ENCODE assay signal across 8 cellular contexts in genomic region chr11:67791598-67792170, GRCh38.
DNase-seq lines count a peak whose midpoint lies in the region; ATAC-seq and TF ChIP-seq lines count a peak whose summit lies in the region.
"Not testable (repeated sequence)": the region's sequence is repeated elsewhere in the genome, so short reads cannot be mapped to it uniquely, and the experiment has no call there.

No MANE protein-coding gene starts in this region.

- POLR2A ChIA-PET in Panc1 (lab: Charles Lee); MCF 10A (lab: Yijun Ruan, JAX): not testable (repeated sequence)

- H3K4me3 ChIP-seq in GM23338, neural progenitor cell: not testable (repeated sequence)
- H3K4me3 ChIP-seq in Panc1 (ENCODE audit: low read depth in 2 of 2, low read length in 2 of 2), result peak overlapping the region in 1 of 2 experiments; percentile 16; a peak in 2 of 4 replicates

- TF ChIP-seq CTCF in GM23338 (conservative IDR thresholded peaks at IDR 0.05; ENCODE audit: low read depth in 2 of 2); Panc1 (IDR thresholded peaks at IDR 0.05); MCF 10A (IDR thresholded peaks at IDR 0.05; ENCODE audit: unreplicated experiment); foreskin keratinocyte (conservative IDR thresholded peaks at IDR 0.05); neural progenitor cell (IDR thresholded peaks at IDR 0.05); type B pancreatic cell (conservative IDR thresholded peaks at IDR 0.05): not testable (repeated sequence)

- H3K27ac ChIP-seq in GM23338 (ENCODE audit: low read depth); Panc1 (ENCODE audit: low read length); foreskin keratinocyte; neural progenitor cell: not testable (repeated sequence)

- H3K36me3 ChIP-seq in GM23338 (ENCODE audit: insufficient read depth); Panc1 (ENCODE audit: control insufficient read depth, insufficient read depth, low read length); neural progenitor cell: not testable (repeated sequence)

- peak overlapping the region; percentile 36; the same call in 2 of the 3 replicates for H3K4me3 Mint-ChIP-seq in GM23338
- not testable (repeated sequence) for H3K4me3 Mint-ChIP-seq in MCF 10A (ENCODE audit: unreplicated experiment)
- peak overlapping the region; percentile 52 for H3K4me3 Mint-ChIP-seq in neural progenitor cell
- H3K4me3 Mint-ChIP-seq in type B pancreatic cell, result peak overlapping the region; percentile 32

- not testable (repeated sequence) for H3K4me1 ChIP-seq in GM23338 (ENCODE audit: insufficient read depth); Panc1 (ENCODE audit: control insufficient read depth, insufficient read depth, low read length); foreskin keratinocyte; neural progenitor cell

- not testable (repeated sequence) for H3K79me2 ChIP-seq in GM23338 (replicated peaks; ENCODE audit: insufficient read depth); neural progenitor cell (ENCODE audit: low read depth)

- H4K20me1 ChIP-seq in GM23338 (replicated peaks; ENCODE audit: insufficient read depth); neural progenitor cell (ENCODE audit: low read depth): not testable (repeated sequence)

- H3K27ac Mint-ChIP-seq in GM23338, result peak overlapping the region; percentile 31; the same call in 1 of the 2 replicates
- H3K27ac Mint-ChIP-seq in MCF 10A (ENCODE audit: low read depth, unreplicated experiment); neural progenitor cell; type B pancreatic cell: not testable (repeated sequence)

- peaks cover 14% of the 10 kb centered on the region for H3K4me1 Mint-ChIP-seq in GM23338
- not testable (repeated sequence) for H3K4me1 Mint-ChIP-seq in MCF 10A (ENCODE audit: insufficient read depth, unreplicated experiment); neural progenitor cell
- H3K4me1 Mint-ChIP-seq in type B pancreatic cell (ENCODE audit: unreplicated experiment), result peaks cover 12% of the 10 kb centered on the region

- peak; percentile 39; the same call in 2 of the 3 replicates for ATAC-seq in GM23338
- peak; percentile 65; the same call in 1 of the 2 replicates for ATAC-seq in Panc1
- peak; percentile 38 for ATAC-seq in foreskin keratinocyte

- H3K9me2 ChIP-seq in GM23338 (ENCODE audit: insufficient read depth), result not testable (repeated sequence)

- intact Hi-C loops in Panc1 (cut with micrococcal nuclease; ENCODE audit: unreplicated experiment), result not testable (repeated sequence)
- intact Hi-C loops in MCF 10A (cut with micrococcal nuclease), result loop anchor here (2.0 kb wide), 1 partner anchor 163 kb away; the partner anchor contains the start of gene NUDT8

- not testable (repeated sequence) for H3K27me3 Mint-ChIP-seq in GM23338 (ENCODE audit: insufficient read depth, low read depth, poor library complexity); MCF 10A (ENCODE audit: insufficient read depth, unreplicated experiment); neural progenitor cell (ENCODE audit: insufficient read depth, low read depth); type B pancreatic cell

- in situ Hi-C loops in Panc1 (cut with HindIII; ENCODE audit: low pct_unique_long_range_greater_than_20kb, low sequenced_read_pairs), result not testable (repeated sequence)

- H3K27me3 ChIP-seq in GM23338 (ENCODE audit: insufficient read depth); Panc1 (ENCODE audit: control insufficient read depth, insufficient read depth, low read length); foreskin keratinocyte; neural progenitor cell: not testable (repeated sequence)

- peak overlapping the region; percentile 64; the same call in 1 of the 2 replicates for H3K4me2 ChIP-seq in GM23338
- H3K4me2 ChIP-seq in neural progenitor cell, result not testable (repeated sequence)

- H3F3A ChIP-seq in GM23338 (replicated peaks; ENCODE audit: low read depth); neural progenitor cell (ENCODE audit: low read depth): not testable (repeated sequence)

- H2AFZ ChIP-seq in GM23338, result 0 out of 2 replicates have a peak overlapping the region, but pooled peaks have one; percentile 76
- H2AFZ ChIP-seq in neural progenitor cell (replicated peaks), result not testable (repeated sequence)

- H3K9me3 ChIP-seq in Panc1 (ENCODE audit: control insufficient read depth, insufficient read depth, low read depth, low read length); neural progenitor cell (ENCODE audit: low read depth): not testable (repeated sequence)

- H3K36me3 Mint-ChIP-seq in GM23338 (ENCODE audit: low read depth); MCF 10A (ENCODE audit: insufficient read depth, unreplicated experiment); neural progenitor cell; type B pancreatic cell: not testable (repeated sequence)

- DNase-seq in COLO829 (ENCODE audit: low spot score) (peak; percentile 8), GM23338 (ENCODE audit: low spot score) (peak; percentile 24), NCI-H2029 treated with DMSO at 0.1 percent for 48 hours (lab: John Stamatoyannopoulos, UW) (peak; percentile 24), MCF 10A (ENCODE audit: unreplicated experiment) (peak; percentile 23), foreskin keratinocyte (peak; percentile 33 to 52)
- DNase-seq in Panc1 (ENCODE audit: low read depth, low spot score); neural progenitor cell (ENCODE audit: low spot score); type B pancreatic cell (ENCODE audit: extremely low spot score, unreplicated experiment): not testable (repeated sequence)

- CTCF ChIA-PET in Panc1 (lab: Charles Lee); MCF 10A (lab: Yijun Ruan, JAX): not testable (repeated sequence)

- BruUV-seq in Panc1 (replicated peaks; lab: Mats Ljungman, UMichigan), result not testable (repeated sequence)
- BruUV-seq in MCF 10A (replicated peaks; lab: Mats Ljungman, UMichigan), result TSS peak; percentile 23

- not testable (repeated sequence) for H3K9ac ChIP-seq in neural progenitor cell

- H3K9me3 Mint-ChIP-seq in GM23338; MCF 10A (ENCODE audit: unreplicated experiment); neural progenitor cell; type B pancreatic cell: not testable (repeated sequence)
